Comparison of ENCODE assay signal across 9 cellular contexts in the genomic region with DNA sequence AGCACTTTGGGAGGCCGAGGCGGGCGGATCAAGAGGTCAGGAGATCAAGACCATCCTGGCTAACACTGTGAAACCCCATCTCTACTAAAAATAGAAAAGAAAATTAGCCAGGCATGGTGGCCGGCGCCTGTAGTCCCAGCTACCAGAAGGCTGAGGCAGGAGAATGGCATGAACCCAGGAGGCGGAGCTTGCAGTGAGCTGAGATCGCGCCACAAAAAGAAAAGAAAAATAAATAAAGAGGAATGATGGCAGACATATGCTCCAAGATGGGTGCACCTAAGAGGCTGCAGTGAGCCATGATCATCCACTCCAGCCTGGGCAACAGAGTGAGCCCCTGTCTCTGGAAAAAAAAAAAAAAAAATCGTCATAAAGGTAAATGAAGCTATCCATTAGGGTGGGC. TPM values are rescaled to one million over a fixed set of nuclear protein-coding genes. Genes with fewer than 3 reads are reported as not detected.
"Had no signal": no experiment of that assay in that cellular context is flagged by ENCODE, and none has a peak within 500 bp of the region (broad histone marks: within the 10 kb centered on the region; RNA-seq: fewer than 3 reads in every experiment).

No MANE protein-coding gene starts in this region.

RNA-seq across cellular contexts. Expression of gene ARRDC5, which starts 56.7 kb away (rescaled TPM):
- total RNA-seq: bronchial epithelial cell, cerebellum, endodermal cell, epithelial cell of proximal tubule, frontal cortex, left lobe of liver, right atrium auricular region, upper lobe of right lung had no signal
- polyA plus RNA-seq: SK-N-SH had no signal
